22 cellular contexts compared by ENCODE assay signal in genomic region chr11:109733245-109733644, GRCh38.
DNase-seq lines count a peak whose midpoint lies in the region; ATAC-seq and TF ChIP-seq lines count a peak whose summit lies in the region.
"Had no signal": no experiment of that assay in that cellular context is flagged by ENCODE, and none has a peak within 500 bp of the region (broad histone marks: within the 10 kb centered on the region; RNA-seq: fewer than 3 reads in every experiment).

No MANE protein-coding gene starts in this region.

- no peak overlapping the region for H3K4ac ChIP-seq in IMR-90 (ENCODE audit: low read depth, low read length)

- in situ Hi-C loops in IMR-90 (cut with MboI; ENCODE audit: low sequenced_read_pairs) = no loop called here
- in situ Hi-C loops in astrocyte of the spinal cord (cut with HindIII; ENCODE audit: low sequenced_read_pairs) = no loop called here

- no peaks in the 10 kb centered on the region for H3K27me3 Mint-ChIP-seq in activated T-helper 2 cell treated with anti-CD3 and anti-CD28 coated beads, Interferon-gamma antibody, Interleukin-2, Interleukin-4, amounts not matched to agents 10 μg/mL and 5 μg/mL and 100 μg/mL, durations not matched to agents 14 hours and 24 hours and 36 hours (ENCODE audit: low read depth)

- no peaks in the 10 kb centered on the region for H3K4me1 ChIP-seq in IMR-90 (ENCODE audit: control insufficient read depth, insufficient read depth, low read length)
- H3K4me1 ChIP-seq: ascending aorta, HAP-1, prostate gland, upper lobe of left lung had no signal

- no peak overlapping the region for H2AK9ac ChIP-seq in IMR-90 (replicated peaks; ENCODE audit: low read depth, low read length, poor library complexity)

- H3K56ac ChIP-seq in IMR-90 (ENCODE audit: extremely low read depth, insufficient read depth, low read length) = no peak overlapping the region; the same call in 1 of the 2 replicates

- H3K14ac ChIP-seq in IMR-90 (replicated peaks; ENCODE audit: low read depth, low read length) = no peak overlapping the region

- CTCF ChIA-PET in IMR-90 (lab: Yijun Ruan, JAX) = interaction anchor here (0.6 to 0.7 kb wide), 2 partner anchors 46 to 224 kb away, joined by 3 read pairs; no protein-coding TSS in a partner anchor

- TF ChIP-seq RAD21 in IMR-90 (IDR thresholded peaks at IDR 0.05; ENCODE audit: low read length) = no peak

- H4K20me1 ChIP-seq in IMR-90 (ENCODE audit: insufficient read depth, low read length) = no peaks in the 10 kb centered on the region

- no peak overlapping the region for H3K4me3 Mint-ChIP-seq in activated T-helper 2 cell treated with anti-CD3 and anti-CD28 coated beads, Interferon-gamma antibody, Interleukin-2, Interleukin-4, amounts not matched to agents 10 μg/mL and 5 μg/mL and 100 μg/mL, durations not matched to agents 14 hours and 24 hours and 36 hours (ENCODE audit: low read depth)
- H3K4me3 Mint-ChIP-seq: activated CD4-positive, alpha-beta T cell treated with anti-CD3 and anti-CD28 coated beads for 36 hours; activated T-cell treated with anti-CD3 and anti-CD28 coated beads, Interleukin-2, amount 50 U/mL, for 72 hours; neural crest cell had no signal

- no peaks in the 10 kb centered on the region; the same call in 1 of the 2 replicates for H3K9me3 ChIP-seq in IMR-90 (ENCODE audit: control insufficient read depth, insufficient read depth, low read length)
- H3K9me3 ChIP-seq: ascending aorta, HAP-1, heart left ventricle, prostate gland, upper lobe of left lung had no signal

- no peaks in the 10 kb centered on the region for H3K36me3 Mint-ChIP-seq in activated T-helper 2 cell treated with anti-CD3 and anti-CD28 coated beads, Interferon-gamma antibody, Interleukin-2, Interleukin-4, amounts not matched to agents 10 μg/mL and 5 μg/mL and 100 μg/mL, durations not matched to agents 14 hours and 24 hours and 36 hours (ENCODE audit: low read depth)
- H3K36me3 Mint-ChIP-seq: activated naive CD4-positive, alpha-beta T cell treated with anti-CD3 and anti-CD28 coated beads, Interleukin-2, amount 50 U/mL, for 72 hours had no signal

- H3K27ac ChIP-seq in IMR-90 (ENCODE audit: insufficient read depth, low read length) = no peak overlapping the region
- H3K27ac ChIP-seq in substantia nigra (ENCODE audit: low read depth, low read length, poor library complexity, severe bottlenecking) = no peak overlapping the region
- H3K27ac ChIP-seq: ascending aorta, heart left ventricle, KMS-11, prostate gland, upper lobe of left lung had no signal

- DNase-seq in AG10803 (ENCODE audit: low read depth) (peak; percentile 38), IMR-90 (peak; percentile 52), astrocyte of the spinal cord (ENCODE audit: low read depth, low spot score) (peak; percentile 29), iris pigment epithelial cell (ENCODE audit: low read depth) (peak; percentile 65), substantia nigra (lab: John Stamatoyannopoulos, UW) (no peak), COLO829 (ENCODE audit: low spot score) (no peak)
- DNase-seq in activated T-helper 2 cell treated with anti-CD3 and anti-CD28 coated beads, Interferon-gamma antibody, Interleukin-2, Interleukin-4, amounts not matched to agents 10 μg/mL and 5 μg/mL and 100 μg/mL, durations not matched to agents 14 hours and 24 hours and 36 hours (ENCODE audit: low spot score) = no peak
- DNase-seq in activated effector memory CD4-positive, alpha-beta T cell treated with anti-CD3 and anti-CD28 coated beads, Interleukin-2, amount 50 U/mL, for 16 hours = no peak
- DNase-seq: activated CD4-positive, alpha-beta T cell treated with anti-CD3 and anti-CD28 coated beads for 36 hours; activated T-cell treated with anti-CD3 and anti-CD28 coated beads, Interleukin-2, amount 50 U/mL, for 72 hours; C1 segment of cervical spinal cord; heart left ventricle; NCI-H1092; NCI-H187 treated with DMSO at 0.1 percent for 48 hours; SHP77; upper lobe of left lung had no signal

- no peak overlapping the region for H3K4me2 ChIP-seq in IMR-90 (ENCODE audit: low read depth, low read length)
- H3K4me2 ChIP-seq: KMS-11 had no signal

- no TSS peak for BruUV-seq in IMR-90 (replicated peaks; lab: Mats Ljungman, UMichigan)

- ATAC-seq in IMR-90 (ENCODE audit: low read depth) = peak; percentile 85
- ATAC-seq: activated CD4-positive, alpha-beta T cell treated with anti-CD3 and anti-CD28 coated beads for 36 hours; activated naive CD4-positive, alpha-beta T cell treated with anti-CD3 and anti-CD28 coated beads, Interleukin-2, amount 50 U/mL, for 72 hours; activated T-cell treated with anti-CD3 and anti-CD28 coated beads, Interleukin-2, amount 50 U/mL, for 72 hours; heart left ventricle had no signal

- H2BK120ac ChIP-seq in IMR-90 (ENCODE audit: low read depth, low read length) = no peak overlapping the region

- H4K5ac ChIP-seq in IMR-90 (ENCODE audit: low read depth, low read length) = no peak overlapping the region

- H4K8ac ChIP-seq in IMR-90 (ENCODE audit: low read depth in 2 of 2, low read length in 2 of 2) = no peak overlapping the region

- no peak for TF ChIP-seq POLR2A in IMR-90 (IDR thresholded peaks at IDR 0.05; ENCODE audit: low read depth, low read length)

- no CpG with 5 or more reads among the region's 1 CpG for WGBS in IMR-90 (ENCODE audit: extremely low coverage in 2 of 2, insufficient read length in 1 of 2), 2 experiments

- H4K91ac ChIP-seq in IMR-90 (ENCODE audit: insufficient read depth, low read depth, low read length) = no peak overlapping the region

- no peak overlapping the region for H3K27ac Mint-ChIP-seq in activated T-helper 2 cell treated with anti-CD3 and anti-CD28 coated beads, Interferon-gamma antibody, Interleukin-2, Interleukin-4, amounts not matched to agents 10 μg/mL and 5 μg/mL and 100 μg/mL, durations not matched to agents 14 hours and 24 hours and 36 hours
- H3K27ac Mint-ChIP-seq: activated CD4-positive, alpha-beta T cell treated with anti-CD3 and anti-CD28 coated beads for 36 hours; activated naive CD4-positive, alpha-beta T cell treated with anti-CD3 and anti-CD28 coated beads, Interleukin-2, amount 50 U/mL, for 72 hours; activated T-cell treated with anti-CD3 and anti-CD28 coated beads, Interleukin-2, amount 50 U/mL, for 72 hours had no signal

- H3K4me3 ChIP-seq in AG10803 (ENCODE audit: low read length) (no peak overlapping the region), IMR-90 (ENCODE audit: insufficient read depth, low read depth, low read length) (no peak overlapping the region), astrocyte of the spinal cord (ENCODE audit: low read depth, low read length) (no peak overlapping the region)
- H3K4me3 ChIP-seq: ascending aorta, HAP-1, heart left ventricle, prostate gland, upper lobe of left lung had no signal

- H2AK5ac ChIP-seq in IMR-90 (ENCODE audit: low read depth, low read length) = no peak overlapping the region

- H3K9ac ChIP-seq in IMR-90 (ENCODE audit: low read depth, low read length) = no peak overlapping the region
- H3K9ac ChIP-seq: KMS-11 had no signal

- POLR2A ChIA-PET in IMR-90 (lab: Charles Lee; ENCODE audit: unreplicated experiment) = no interaction called here

- H3K18ac ChIP-seq in IMR-90 (ENCODE audit: low read depth, low read length) = no peak overlapping the region

- no peak for TF ChIP-seq CTCF in AG10803 (conservative IDR thresholded peaks at IDR 0.05; ENCODE audit: low read length)
- TF ChIP-seq CTCF in IMR-90 (conservative IDR thresholded peaks at IDR 0.05; ENCODE audit: low read depth, low read length) = no peak
- TF ChIP-seq CTCF in astrocyte of the spinal cord (IDR thresholded peaks at IDR 0.05; ENCODE audit: low read depth, low read length) = no peak

- H2BK15ac ChIP-seq in IMR-90 (ENCODE audit: low read depth, low read length) = no peak overlapping the region

- no peak overlapping the region for H2BK20ac ChIP-seq in IMR-90 (ENCODE audit: low read depth, low read length)

- H3K23ac ChIP-seq in IMR-90 (ENCODE audit: low read depth, low read length) = no peak overlapping the region

- no peaks in the 10 kb centered on the region for H3K79me1 ChIP-seq in IMR-90 (ENCODE audit: low read depth in 1 of 2, low read length in 2 of 2)

- H3K4me1 Mint-ChIP-seq in activated T-helper 2 cell treated with anti-CD3 and anti-CD28 coated beads, Interferon-gamma antibody, Interleukin-2, Interleukin-4, amounts not matched to agents 10 μg/mL and 5 μg/mL and 100 μg/mL, durations not matched to agents 14 hours and 24 hours and 36 hours (ENCODE audit: low read depth) = no peaks in the 10 kb centered on the region
- H3K4me1 Mint-ChIP-seq: activated CD4-positive, alpha-beta T cell treated with anti-CD3 and anti-CD28 coated beads for 36 hours had no signal

- no peak overlapping the region for H2BK5ac ChIP-seq in IMR-90 (ENCODE audit: low read depth, low read length, poor library complexity, severe bottlenecking)

- H3K9me1 ChIP-seq in IMR-90 (ENCODE audit: insufficient read depth, low read length) = no peaks in the 10 kb centered on the region

- no peaks in the 10 kb centered on the region for H3K9me3 Mint-ChIP-seq in activated T-helper 2 cell treated with anti-CD3 and anti-CD28 coated beads, Interferon-gamma antibody, Interleukin-2, Interleukin-4, amounts not matched to agents 10 μg/mL and 5 μg/mL and 100 μg/mL, durations not matched to agents 14 hours and 24 hours and 36 hours

- no peak overlapping the region for H2AFZ ChIP-seq in IMR-90 (replicated peaks; ENCODE audit: low read length, poor library complexity)

- H3K36me3 ChIP-seq in IMR-90 (ENCODE audit: control insufficient read depth, insufficient read depth, low read length) = no peaks in the 10 kb centered on the region
- H3K36me3 ChIP-seq: ascending aorta, HAP-1, heart left ventricle, prostate gland, upper lobe of left lung had no signal

- no peaks in the 10 kb centered on the region for H3K27me3 ChIP-seq in IMR-90 (ENCODE audit: control insufficient read depth, insufficient read depth, low read length)
- H3K27me3 ChIP-seq: ascending aorta, heart left ventricle, upper lobe of left lung had no signal

- dilution Hi-C loops in IMR-90 (cut with HindIII; ENCODE audit: low sequenced_read_pairs, unreplicated experiment) = no loop called here

- intact Hi-C loops in IMR-90 (cut with micrococcal nuclease) = no loop called here
- intact Hi-C loops in activated T-helper 2 cell treated with anti-CD3 and anti-CD28 coated beads, Interferon-gamma antibody, Interleukin-2, Interleukin-4, amounts not matched to agents 10 μg/mL and 5 μg/mL and 100 μg/mL, durations not matched to agents 14 hours and 24 hours and 36 hours (cut with micrococcal nuclease) = no loop called here

TF ChIP-seq in IMR-90, 13 proteins besides CTCF, POLR2A, EP300 and RAD21 (continues in another document):
- TF ChIP-seq CHD1 (IDR thresholded peaks at IDR 0.05; ENCODE audit: low read depth, low read length) = no peak
- no peak for TF ChIP-seq USF2 (IDR thresholded peaks at IDR 0.05; ENCODE audit: low read depth, low read length)

Comparison
In these comparisons a context has a peak if more than half of its experiments do, and no peak if none do; other contexts are left out.
1. DNase-seq: peak in AG10803 (single experiment), IMR-90 (single experiment), astrocyte of the spinal cord (single experiment) and iris pigment epithelial cell (single experiment); none in activated T-helper 2 cell treated with anti-CD3 and anti-CD28 coated beads, Interferon-gamma antibody, Interleukin-2, Interleukin-4, amounts not matched to agents 10 μg/mL and 5 μg/mL and 100 μg/mL, durations not matched to agents 14 hours and 24 hours and 36 hours (single experiment), activated effector memory CD4-positive, alpha-beta T cell treated with anti-CD3 and anti-CD28 coated beads, Interleukin-2, amount 50 U/mL, for 16 hours (single experiment), substantia nigra (0 of 49) and COLO829 (single experiment).